10 cellular contexts compared by ENCODE assay signal in the genomic region with DNA sequence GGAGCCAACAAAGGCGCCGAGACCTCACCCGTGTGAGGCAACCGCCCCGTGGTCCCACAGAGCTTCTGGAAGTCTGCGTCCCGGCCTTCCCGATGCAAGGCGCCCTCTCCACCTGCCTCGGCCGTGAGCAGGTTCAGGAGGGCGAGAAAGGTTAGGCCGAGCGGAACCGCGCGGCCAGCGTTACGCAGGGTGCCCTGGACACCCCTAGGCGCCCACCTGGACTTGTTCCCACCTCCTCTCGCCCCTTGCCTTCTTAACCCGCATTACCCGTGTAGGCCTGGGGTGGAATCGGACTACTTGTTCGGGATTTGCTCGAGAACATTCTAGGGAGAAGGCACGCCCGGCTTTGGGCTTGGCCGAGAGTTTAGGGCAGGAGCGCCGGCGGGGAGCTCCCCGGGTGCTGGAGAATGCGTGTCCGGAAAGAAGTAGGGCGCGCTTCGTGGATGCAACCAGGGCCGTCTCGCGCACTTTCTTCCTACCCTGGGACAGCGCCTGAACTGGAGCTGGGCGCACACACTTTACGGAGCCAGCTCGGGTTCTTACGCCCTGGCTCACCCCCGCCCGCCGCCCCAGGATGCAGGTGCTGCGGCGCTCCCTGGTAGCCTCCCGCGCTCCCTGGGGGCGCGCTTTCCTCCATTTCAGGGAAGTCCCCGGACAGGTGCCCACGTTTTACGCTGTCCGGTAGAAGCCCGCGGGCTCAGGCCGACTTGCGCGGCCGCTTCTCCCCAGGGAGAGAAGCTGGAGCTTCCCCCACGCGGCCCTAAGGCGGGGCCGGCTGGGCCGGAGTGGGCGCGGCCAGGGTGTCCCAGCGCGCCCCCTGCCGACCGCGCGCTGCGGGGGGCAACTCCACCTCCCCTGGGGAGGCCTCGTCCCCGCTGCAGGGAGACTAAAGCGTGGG.
DNase-seq lines count a peak whose midpoint lies in the region; ATAC-seq and TF ChIP-seq lines count a peak whose summit lies in the region.
"Had no signal": no experiment of that assay in that cellular context is flagged by ENCODE, and none has a peak within 500 bp of the region (broad histone marks: within the 10 kb centered on the region; RNA-seq: fewer than 3 reads in every experiment).

No MANE protein-coding gene starts in this region.

- H3K36me3 Mint-ChIP-seq in IgD-negative memory B cell, result peaks cover 2% of the 10 kb centered on the region
- no peaks in the 10 kb centered on the region for H3K36me3 Mint-ChIP-seq in stimulated activated naive B cell treated with anti-CD40 and anti-IgM and Interleukin-4, amounts not matched to agents 10 μg/mL and 1 μg/mL and 100 μg/mL, for 72 hours
- peaks cover 0 to 5% of the 10 kb centered on the region in 2 donors for H3K36me3 Mint-ChIP-seq in CD4-positive, alpha-beta memory T cell

- peaks cover 20 to 31% (median 28%) of the 10 kb centered on the region in 3 donors for H3K4me1 Mint-ChIP-seq in IgD-negative memory B cell
- peaks cover 25 to 57% of the 10 kb centered on the region in 2 donors for H3K4me1 Mint-ChIP-seq in stimulated activated naive B cell treated with anti-CD40 and anti-IgM and Interleukin-4, amounts not matched to agents 10 μg/mL and 1 μg/mL and 100 μg/mL, for 72 hours
- H3K4me1 Mint-ChIP-seq in CD4-positive, alpha-beta memory T cell, result peaks cover 18 to 42% (median 33%) of the 10 kb centered on the region in 4 donors

- WGBS in gastroesophageal sphincter (ENCODE audit: low coverage in 1 of 2), 2 donors, result 3% methylated on average over 6 of the region's 82 CpGs; no CpG with 5 or more reads in 1 of the 2 donors

- POLR2A ChIA-PET in CD4-positive, alpha-beta memory T cell (lab: Charles Lee; ENCODE audit: partially characterized antibody), result no interaction called here

- H3K4me3 ChIP-seq in gastroesophageal sphincter, result peak overlapping the region in 1 of 2 donors; percentile 6
- H3K4me3 ChIP-seq in CD4-positive, alpha-beta memory T cell (ENCODE audit: low read length in 2 of 2), result no peak overlapping the region

- CTCF ChIA-PET in CD4-positive, alpha-beta memory T cell (lab: Charles Lee; ENCODE audit: partially characterized antibody), result no interaction called here

- H3K9me3 Mint-ChIP-seq in IgD-negative memory B cell, result no peaks in the 10 kb centered on the region
- H3K9me3 Mint-ChIP-seq in stimulated activated naive B cell treated with anti-CD40 and anti-IgM and Interleukin-4, amounts not matched to agents 10 μg/mL and 1 μg/mL and 100 μg/mL, for 72 hours, result no peaks in the 10 kb centered on the region
- H3K9me3 Mint-ChIP-seq in CD4-positive, alpha-beta memory T cell, result peaks cover 0 to 4% (median 0%) of the 10 kb centered on the region in 8 donors

- DNase-seq in NCI-H82 (lab: John Stamatoyannopoulos, UW) (peak; percentile 59), NCI-H82 treated with DMSO at 0.1 percent for 48 hours (lab: John Stamatoyannopoulos, UW; ENCODE audit: unreplicated experiment) (no peak), NCI-H345 treated with DMSO at 0.1 percent for 48 hours (lab: John Stamatoyannopoulos, UW; ENCODE audit: unreplicated experiment) (no peak), NCI-H2171 (lab: John Stamatoyannopoulos, UW) (no peak)
- peak; percentile 38 for DNase-seq in stimulated activated naive B cell treated with anti-CD40 and anti-IgM and Interleukin-4, amounts not matched to agents 10 μg/mL and 1 μg/mL and 100 μg/mL, for 72 hours
- DNase-seq in CD4-positive, alpha-beta memory T cell, result no peak
- DNase-seq: activated CD4-positive, alpha-beta T cell treated with anti-CD3 and anti-CD28 coated beads, Interleukin-2, amount 50 U/mL, for 1 hour; hypothalamus had no signal

- H3K36me3 ChIP-seq in gastroesophageal sphincter, result no peaks in the 10 kb centered on the region
- no peaks in the 10 kb centered on the region for H3K36me3 ChIP-seq in CD4-positive, alpha-beta memory T cell (ENCODE audit: insufficient read depth, low read length)

- peak overlapping the region in 1 of 3 donors; percentile 91 for H3K27ac Mint-ChIP-seq in IgD-negative memory B cell
- H3K27ac Mint-ChIP-seq in stimulated activated naive B cell treated with anti-CD40 and anti-IgM and Interleukin-4, amounts not matched to agents 10 μg/mL and 1 μg/mL and 100 μg/mL, for 72 hours, result peak overlapping the region; percentile 56
- H3K27ac Mint-ChIP-seq in CD4-positive, alpha-beta memory T cell, result no peak overlapping the region

- TF ChIP-seq EP300 in gastroesophageal sphincter (IDR thresholded peaks at IDR 0.05), result no peak

- H3K9me3 ChIP-seq in gastroesophageal sphincter, result no peaks in the 10 kb centered on the region
- no peaks in the 10 kb centered on the region for H3K9me3 ChIP-seq in CD4-positive, alpha-beta memory T cell (ENCODE audit: control insufficient read depth in 1 of 2, low read length in 2 of 2)

- H3K27me3 ChIP-seq in gastroesophageal sphincter, result peaks cover 88% of the 10 kb centered on the region
- H3K27me3 ChIP-seq in CD4-positive, alpha-beta memory T cell (ENCODE audit: insufficient read depth, low read length), result peaks cover 21% of the 10 kb centered on the region

- peaks cover 51% of the 10 kb centered on the region for H3K27me3 Mint-ChIP-seq in IgD-negative memory B cell
- peaks cover 64 to 90% of the 10 kb centered on the region in 2 donors for H3K27me3 Mint-ChIP-seq in stimulated activated naive B cell treated with anti-CD40 and anti-IgM and Interleukin-4, amounts not matched to agents 10 μg/mL and 1 μg/mL and 100 μg/mL, for 72 hours
- peaks cover 54 to 58% of the 10 kb centered on the region in 2 donors for H3K27me3 Mint-ChIP-seq in CD4-positive, alpha-beta memory T cell

- no peak for TF ChIP-seq POLR2A in gastroesophageal sphincter (IDR thresholded peaks at IDR 0.05)

- ATAC-seq in gastroesophageal sphincter, result peak; percentile 10
- peak; percentile 62 to 66 for ATAC-seq in stimulated activated naive B cell treated with anti-CD40 and anti-IgM and Interleukin-4, amounts not matched to agents 10 μg/mL and 1 μg/mL and 100 μg/mL, for 72 hours (replicated peaks)

- peak overlapping the region; percentile 23 to 94 (median 65) for H3K4me3 Mint-ChIP-seq in IgD-negative memory B cell
- H3K4me3 Mint-ChIP-seq in stimulated activated naive B cell treated with anti-CD40 and anti-IgM and Interleukin-4, amounts not matched to agents 10 μg/mL and 1 μg/mL and 100 μg/mL, for 72 hours, result peak overlapping the region; percentile 84 to 85
- H3K4me3 Mint-ChIP-seq in CD4-positive, alpha-beta memory T cell, result peak overlapping the region in 1 of 8 donors; percentile 23

- no peak overlapping the region for H3K27ac ChIP-seq in gastroesophageal sphincter
- no peak overlapping the region for H3K27ac ChIP-seq in CD4-positive, alpha-beta memory T cell (ENCODE audit: low read depth, low read length)

- H3K4me1 ChIP-seq in gastroesophageal sphincter, result peaks cover 0 to 46% (median 27%) of the 10 kb centered on the region in 3 donors
- H3K4me1 ChIP-seq in CD4-positive, alpha-beta memory T cell (ENCODE audit: insufficient read depth, low read length), result peaks cover 31% of the 10 kb centered on the region

- peak in 1 of 4 experiments; percentile 35 for TF ChIP-seq CTCF in gastroesophageal sphincter (IDR thresholded peaks at IDR 0.05)

- intact Hi-C loops in CD4-positive, alpha-beta memory T cell (cut with micrococcal nuclease), result no loop called here

Comparison
In these comparisons a context has a peak if more than half of its experiments do, and no peak if none do; other contexts are left out.
1. DNase-seq: peak in NCI-H82 (single experiment) and stimulated activated naive B cell treated with anti-CD40 and anti-IgM and Interleukin-4, amounts not matched to agents 10 μg/mL and 1 μg/mL and 100 μg/mL, for 72 hours (single experiment); none in NCI-H82 treated with DMSO at 0.1 percent for 48 hours (single experiment), NCI-H345 treated with DMSO at 0.1 percent for 48 hours (single experiment), CD4-positive, alpha-beta memory T cell (0 of 5) and NCI-H2171 (single experiment).